12 cellular contexts compared by ENCODE assay signal in genomic region chr20:32464401-32465091, GRCh38.
DNase-seq lines count a peak whose midpoint lies in the region; ATAC-seq and TF ChIP-seq lines count a peak whose summit lies in the region.
"Had no signal": no experiment of that assay in that cellular context is flagged by ENCODE, and none has a peak within 500 bp of the region (broad histone marks: within the 10 kb centered on the region; RNA-seq: fewer than 3 reads in every experiment).

No MANE protein-coding gene starts in this region.

- H3K4me3 Mint-ChIP-seq in CD14-positive monocyte: no peak overlapping the region
- H3K4me3 Mint-ChIP-seq: activated B cell treated with CpG ODN at 0.5 μM for 24 hours had no signal

- no peak overlapping the region for H3K4me3 ChIP-seq in body of pancreas
- no peak overlapping the region for H3K4me3 ChIP-seq in rectal smooth muscle tissue (ENCODE audit: low read length)
- H3K4me3 ChIP-seq in tibial artery: no peak overlapping the region
- H3K4me3 ChIP-seq: upper lobe of right lung had no signal

- peak overlapping the region in 2 of 7 donors; percentile 68 to 70 for H3K27ac Mint-ChIP-seq in CD14-positive monocyte
- H3K27ac Mint-ChIP-seq: activated B cell treated with CpG ODN at 0.5 μM for 24 hours had no signal

- H3K27ac ChIP-seq in body of pancreas: peak overlapping the region; percentile 84 to 94 (median 90)
- H3K27ac ChIP-seq in rectal smooth muscle tissue (ENCODE audit: low read depth, low read length): peak overlapping the region; percentile 90
- no peak overlapping the region for H3K27ac ChIP-seq in tibial artery

- intact Hi-C loops in CD14-positive monocyte (cut with micrococcal nuclease) (no loop called here), body of pancreas (cut with DNase I) (loop anchor here (10.0 kb wide), 1 partner anchor 100 kb away; no protein-coding TSS in a partner anchor), tibial artery (cut with DNase I; ENCODE audit: low total_unique reads) (no loop called here)

- WGBS in body of pancreas, 2 donors: 43% methylated on average over 14 to 20 of the region's 20 CpGs

- no peaks in the 10 kb centered on the region for H3K9me3 ChIP-seq in body of pancreas
- no peaks in the 10 kb centered on the region for H3K9me3 ChIP-seq in tibial artery
- H3K9me3 ChIP-seq: upper lobe of right lung had no signal

- ATAC-seq in body of pancreas (peak; percentile 9), left lobe of liver (peak; percentile 24), GM21515 (IDR thresholded peaks at IDR 0.05; ENCODE audit: unreplicated experiment) (no peak)

- H3K4me1 ChIP-seq in body of pancreas (peaks cover 62% of the 10 kb centered on the region), rectal smooth muscle tissue (ENCODE audit: control insufficient read depth, insufficient read depth, low read length) (peaks cover 54% of the 10 kb centered on the region), tibial artery (peaks cover 0 to 35% (median 0%) of the 10 kb centered on the region in 4 donors)

- H3K36me3 Mint-ChIP-seq in CD14-positive monocyte: peaks cover 9 to 20% of the 10 kb centered on the region in 2 donors

- peaks cover 13% of the 10 kb centered on the region for H3K4me1 Mint-ChIP-seq in CD14-positive monocyte

- H3K27me3 ChIP-seq in body of pancreas (no peaks in the 10 kb centered on the region), rectal smooth muscle tissue (ENCODE audit: control insufficient read depth, insufficient read depth, low read length) (no peaks in the 10 kb centered on the region), tibial artery (no peaks in the 10 kb centered on the region)
- H3K27me3 ChIP-seq: upper lobe of right lung had no signal

- H3K36me3 ChIP-seq in body of pancreas (replicated peaks in 1 of 2; ENCODE audit: insufficient read depth in 1 of 2, low read depth in 2 of 2) (no peaks in the 10 kb centered on the region), rectal smooth muscle tissue (ENCODE audit: control insufficient read depth, insufficient read depth, low read length) (no peaks in the 10 kb centered on the region), tibial artery (no peaks in the 10 kb centered on the region)
- H3K36me3 ChIP-seq: upper lobe of right lung had no signal

- DNase-seq in CD14-positive monocyte (ENCODE audit: low spot score) (peak; percentile 38), body of pancreas (no peak), left lobe of liver (ENCODE audit: low spot score) (no peak), tibial artery (no peak), GM10266 (ENCODE audit: extremely low spot score) (no peak), NCI-H69 (lab: John Stamatoyannopoulos, UW) (no peak)
- DNase-seq: activated B cell treated with CpG ODN at 0.5 μM for 24 hours; effector memory CD4-positive, alpha-beta T cell; stimulated activated CD4-positive, alpha-beta T cell treated with anti-CD3 and anti-CD28 coated beads, Interleukin-12 subunit alpha, Interleukin-12 subunit beta, amount 100 ng/mL, for 4 hours; upper lobe of right lung had no signal

- no peak overlapping the region for H3K9ac ChIP-seq in rectal smooth muscle tissue (ENCODE audit: low read length)

- TF ChIP-seq CTCF in CD14-positive monocyte (IDR thresholded peaks at IDR 0.05) (no peak), body of pancreas (IDR thresholded peaks at IDR 0.05) (no peak), tibial artery (IDR thresholded peaks at IDR 0.05) (no peak), GM10266 (IDR thresholded peaks at IDR 0.05; ENCODE audit: control insufficient read depth, insufficient read depth, low read depth, missing control alignments) (no peak)

- H3K9me3 Mint-ChIP-seq in CD14-positive monocyte: no peaks in the 10 kb centered on the region
- H3K9me3 Mint-ChIP-seq: activated B cell treated with CpG ODN at 0.5 μM for 24 hours had no signal

- TF ChIP-seq POLR2A in body of pancreas (IDR thresholded peaks at IDR 0.05): no peak

- peaks cover 0 to 5% (median 2%) of the 10 kb centered on the region in 3 donors for H3K27me3 Mint-ChIP-seq in CD14-positive monocyte (ENCODE audit: low read depth in 3 of 3)
- H3K27me3 Mint-ChIP-seq: activated B cell treated with CpG ODN at 0.5 μM for 24 hours had no signal

Comparison
In these comparisons a context has a peak if more than half of its experiments do, and no peak if none do; other contexts are left out.
1. H3K27ac ChIP-seq: peak in body of pancreas (4 of 4) and rectal smooth muscle tissue (single experiment); none in tibial artery (0 of 2).